ENCODE assay signal across 13 cellular contexts in genomic region chr6:11744753-11745152, GRCh38. TPM values are rescaled to one million over a fixed set of nuclear protein-coding genes. Genes with fewer than 3 reads are reported as not detected.
DNase-seq lines count a peak whose midpoint lies in the region; ATAC-seq, FAIRE-seq and TF ChIP-seq lines count a peak whose summit lies in the region.
"Had no signal": no experiment of that assay in that cellular context is flagged by ENCODE, and none has a peak within 500 bp of the region (broad histone marks: within the 10 kb centered on the region; RNA-seq: fewer than 3 reads in every experiment).

No MANE protein-coding gene starts in this region.

- no peak overlapping the region for H3K4me3 ChIP-seq in coronary artery

- peak overlapping the region; percentile 23 to 70 for H3K27ac ChIP-seq in coronary artery

- TF ChIP-seq CTCF in coronary artery (IDR thresholded peaks at IDR 0.05): no peak

- FAIRE-seq in GM19239 (lab: Jason Lieb, UNC) (peak; percentile 23), GM12892 (lab: Jason Lieb, UNC) (no peak)

- no peak for DNase-seq in GM19239 (ENCODE audit: insufficient read length, low spot score)
- no peak for DNase-seq in coronary artery (ENCODE audit: low spot score)
- DNase-seq in left lobe of liver (ENCODE audit: low spot score): no peak
- DNase-seq in stromal cell of bone marrow (ENCODE audit: low read depth): peak; percentile 96
- no peak for DNase-seq in cerebellum (ENCODE audit: low spot score)
- DNase-seq in GM19240 (ENCODE audit: insufficient read length, low spot score): no peak
- DNase-seq in GM12892 (ENCODE audit: insufficient read length): no peak
- DNase-seq: activated T-cell treated with anti-CD3 and anti-CD28 coated beads, Interleukin-2, amount 50 U/mL, for 4 hours; DMS79; effector CD4-positive, alpha-beta T cell; Kasumi-1; NCI-H748 treated with DMSO at 0.1 percent for 48 hours had no signal

- ATAC-seq in left lobe of liver (peak; percentile 43), GM18519 (IDR thresholded peaks at IDR 0.05; ENCODE audit: low FRiP score, unreplicated experiment) (no peak)
- ATAC-seq: activated T-cell treated with anti-CD3 and anti-CD28 coated beads, Interleukin-2, amount 50 U/mL, for 4 hours had no signal

- no peak for TF ChIP-seq POLR2A in GM12892 (IDR thresholded peaks at IDR 0.05; ENCODE audit: low read depth, low read length)

RNA-seq across cellular contexts. Expression of gene ADTRP, which starts 33.9 kb away (rescaled TPM):
- 0.25 TPM for total RNA-seq in left lobe of liver
- total RNA-seq in cerebellum: not detected
- polyA plus RNA-seq in GM12892 (2012; ENCODE audit: missing spikeins): 12.7 TPM
